Comparison of ENCODE assay signal across 1 cellular context in the genomic region with DNA sequence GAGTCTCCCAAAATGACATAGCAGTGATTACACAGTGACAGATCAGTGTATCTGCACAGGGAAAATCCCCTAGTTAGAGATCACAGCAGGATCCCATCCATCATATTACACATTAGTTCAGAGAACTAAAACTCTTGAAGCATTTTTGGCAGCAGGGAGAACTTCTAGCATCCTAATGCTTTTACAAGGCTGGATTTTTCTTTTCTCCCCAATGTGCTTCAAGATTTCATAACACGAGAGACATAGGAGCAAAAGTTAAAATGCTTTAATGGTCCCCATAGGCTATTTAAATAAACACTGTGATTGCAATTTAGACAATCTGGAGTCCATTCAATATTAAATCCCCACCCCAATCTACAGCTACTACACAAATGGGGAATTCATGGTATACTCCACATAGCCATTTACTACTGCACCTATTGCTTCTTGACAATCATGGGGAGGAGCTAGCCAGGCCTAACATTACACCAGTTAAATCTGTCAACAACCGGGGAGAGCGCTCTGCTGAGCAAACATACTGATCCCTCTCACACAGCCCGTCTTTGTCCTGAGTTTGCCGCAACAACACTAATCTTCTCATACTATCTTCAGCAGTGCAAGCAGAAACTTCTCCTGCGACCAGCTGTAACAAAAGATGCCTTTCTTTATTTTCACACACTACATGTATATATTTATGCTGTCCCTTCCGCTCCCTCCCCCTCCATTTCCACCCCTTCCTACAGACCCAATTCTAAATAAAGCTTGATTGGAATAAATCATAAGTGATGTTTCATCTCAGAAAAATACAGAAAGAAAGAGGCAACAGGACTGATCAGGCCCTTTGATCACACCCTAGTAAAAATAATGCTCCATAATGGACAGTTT.
TF ChIP-seq lines count a peak whose summit lies in the region.

No MANE protein-coding gene starts in this region.

TF ChIP-seq in HepG2, 621 proteins besides CTCF, POLR2A, EP300 and RAD21 (continued from another document and continues in another):
- TF ChIP-seq ZFP82 (CRISPR knock-in tag; IDR thresholded peaks at IDR 0.05; ENCODE audit: borderline replicate concordance): no peak
- TF ChIP-seq ZNF18 (CRISPR knock-in tag; IDR thresholded peaks at IDR 0.05; ENCODE audit: insufficient replicate concordance): no peak
- TF ChIP-seq ZNF572 (CRISPR knock-in tag; IDR thresholded peaks at IDR 0.05): no peak
- TF ChIP-seq MBNL3 (CRISPR knock-in tag; conservative IDR thresholded peaks at IDR 0.05): no peak
- TF ChIP-seq HES4 (CRISPR knock-in tag; IDR thresholded peaks at IDR 0.05; ENCODE audit: borderline replicate concordance): no peak
- TF ChIP-seq ZNF772 (CRISPR knock-in tag; IDR thresholded peaks at IDR 0.05): peak; percentile 71; the same call in 1 of the 2 replicates
- TF ChIP-seq JARID2 (CRISPR knock-in tag; IDR thresholded peaks at IDR 0.05; ENCODE audit: insufficient replicate concordance): no peak
- no peak for TF ChIP-seq ZNF138 (CRISPR knock-in tag; IDR thresholded peaks at IDR 0.05; ENCODE audit: low read depth)
- TF ChIP-seq ZNF788 (CRISPR knock-in tag; IDR thresholded peaks at IDR 0.05; ENCODE audit: borderline replicate concordance): peak; percentile 51; the same call in 1 of the 2 replicates
- peak; percentile 82; the same call in 1 of the 2 replicates for TF ChIP-seq ATF2 (CRISPR knock-in tag; IDR thresholded peaks at IDR 0.05)
- TF ChIP-seq ZMAT5 (CRISPR knock-in tag; IDR thresholded peaks at IDR 0.05; ENCODE audit: borderline replicate concordance, low read depth): no peak
- TF ChIP-seq SRSF1 (optimal IDR thresholded peaks at IDR 0.05; ENCODE audit: low read depth, low read length): no peak
- no peak for TF ChIP-seq ZNF451 (CRISPR knock-in tag; IDR thresholded peaks at IDR 0.05)
- no peak for TF ChIP-seq ZFP91 (CRISPR knock-in tag; IDR thresholded peaks at IDR 0.05; ENCODE audit: borderline replicate concordance)
- TF ChIP-seq HNRNPUL1 (IDR thresholded peaks at IDR 0.05; ENCODE audit: low read depth, low read length): no peak
- TF ChIP-seq ZNF20 (CRISPR knock-in tag; IDR thresholded peaks at IDR 0.05): no peak
- peak; percentile 93; the same call in 1 of the 2 replicates for TF ChIP-seq ZNF609 (CRISPR knock-in tag; IDR thresholded peaks at IDR 0.05; ENCODE audit: borderline replicate concordance)
- no peak for TF ChIP-seq TRIM22 (IDR thresholded peaks at IDR 0.05)
- TF ChIP-seq TGIF2 (CRISPR knock-in tag; IDR thresholded peaks at IDR 0.05): no peak
- no peak for TF ChIP-seq ZNF251 (CRISPR knock-in tag; IDR thresholded peaks at IDR 0.05)
- TF ChIP-seq REL (CRISPR knock-in tag; conservative IDR thresholded peaks at IDR 0.05): no peak
- TF ChIP-seq, protein P1, sequence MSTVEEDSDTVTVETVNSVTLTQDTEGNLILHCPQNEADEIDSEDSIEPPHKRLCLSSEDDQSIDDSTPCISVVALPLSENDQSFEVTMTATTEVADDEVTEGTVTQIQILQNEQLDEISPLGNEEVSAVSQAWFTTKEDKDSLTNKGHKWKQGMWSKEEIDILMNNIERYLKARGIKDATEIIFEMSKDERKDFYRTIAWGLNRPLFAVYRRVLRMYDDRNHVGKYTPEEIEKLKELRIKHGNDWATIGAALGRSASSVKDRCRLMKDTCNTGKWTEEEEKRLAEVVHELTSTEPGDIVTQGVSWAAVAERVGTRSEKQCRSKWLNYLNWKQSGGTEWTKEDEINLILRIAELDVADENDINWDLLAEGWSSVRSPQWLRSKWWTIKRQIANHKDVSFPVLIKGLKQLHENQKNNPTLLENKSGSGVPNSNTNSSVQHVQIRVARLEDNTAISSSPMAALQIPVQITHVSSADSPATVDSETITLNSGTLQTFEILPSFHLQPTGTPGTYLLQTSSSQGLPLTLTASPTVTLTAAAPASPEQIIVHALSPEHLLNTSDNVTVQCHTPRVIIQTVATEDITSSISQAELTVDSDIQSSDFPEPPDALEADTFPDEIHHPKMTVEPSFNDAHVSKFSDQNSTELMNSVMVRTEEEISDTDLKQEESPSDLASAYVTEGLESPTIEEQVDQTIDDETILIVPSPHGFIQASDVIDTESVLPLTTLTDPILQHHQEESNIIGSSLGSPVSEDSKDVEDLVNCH (CRISPR knock-in tag; IDR thresholded peaks at IDR 0.05): no peak
- TF ChIP-seq ZNF121 (CRISPR knock-in tag; IDR thresholded peaks at IDR 0.05): no peak
- TF ChIP-seq, protein P2, sequence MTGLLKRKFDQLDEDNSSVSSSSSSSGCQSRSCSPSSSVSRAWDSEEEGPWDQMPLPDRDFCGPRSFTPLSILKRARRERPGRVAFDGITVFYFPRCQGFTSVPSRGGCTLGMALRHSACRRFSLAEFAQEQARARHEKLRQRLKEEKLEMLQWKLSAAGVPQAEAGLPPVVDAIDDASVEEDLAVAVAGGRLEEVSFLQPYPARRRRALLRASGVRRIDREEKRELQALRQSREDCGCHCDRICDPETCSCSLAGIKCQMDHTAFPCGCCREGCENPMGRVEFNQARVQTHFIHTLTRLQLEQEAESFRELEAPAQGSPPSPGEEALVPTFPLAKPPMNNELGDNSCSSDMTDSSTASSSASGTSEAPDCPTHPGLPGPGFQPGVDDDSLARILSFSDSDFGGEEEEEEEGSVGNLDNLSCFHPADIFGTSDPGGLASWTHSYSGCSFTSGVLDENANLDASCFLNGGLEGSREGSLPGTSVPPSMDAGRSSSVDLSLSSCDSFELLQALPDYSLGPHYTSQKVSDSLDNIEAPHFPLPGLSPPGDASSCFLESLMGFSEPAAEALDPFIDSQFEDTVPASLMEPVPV (CRISPR knock-in tag; IDR thresholded peaks at IDR 0.05): peak; percentile 88
- no peak for TF ChIP-seq YY1 (IDR thresholded peaks at IDR 0.05; ENCODE audit: insufficient read depth, insufficient replicate concordance, low read depth, low read length)
- TF ChIP-seq, protein P3, sequence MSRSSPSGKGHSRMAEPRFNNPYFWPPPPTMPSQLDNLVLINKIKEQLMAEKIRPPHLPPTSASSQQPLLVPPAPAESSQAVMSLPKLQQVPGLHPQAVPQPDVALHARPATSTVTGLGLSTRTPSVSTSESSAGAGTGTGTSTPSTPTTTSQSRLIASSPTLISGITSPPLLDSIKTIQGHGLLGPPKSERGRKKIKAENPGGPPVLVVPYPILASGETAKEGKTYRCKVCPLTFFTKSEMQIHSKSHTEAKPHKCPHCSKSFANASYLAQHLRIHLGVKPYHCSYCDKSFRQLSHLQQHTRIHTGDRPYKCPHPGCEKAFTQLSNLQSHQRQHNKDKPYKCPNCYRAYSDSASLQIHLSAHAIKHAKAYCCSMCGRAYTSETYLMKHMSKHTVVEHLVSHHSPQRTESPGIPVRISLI (CRISPR knock-in tag; IDR thresholded peaks at IDR 0.05; ENCODE audit: borderline replicate concordance): peak; percentile 31; the same call in 1 of the 2 replicates
- TF ChIP-seq, protein P4, sequence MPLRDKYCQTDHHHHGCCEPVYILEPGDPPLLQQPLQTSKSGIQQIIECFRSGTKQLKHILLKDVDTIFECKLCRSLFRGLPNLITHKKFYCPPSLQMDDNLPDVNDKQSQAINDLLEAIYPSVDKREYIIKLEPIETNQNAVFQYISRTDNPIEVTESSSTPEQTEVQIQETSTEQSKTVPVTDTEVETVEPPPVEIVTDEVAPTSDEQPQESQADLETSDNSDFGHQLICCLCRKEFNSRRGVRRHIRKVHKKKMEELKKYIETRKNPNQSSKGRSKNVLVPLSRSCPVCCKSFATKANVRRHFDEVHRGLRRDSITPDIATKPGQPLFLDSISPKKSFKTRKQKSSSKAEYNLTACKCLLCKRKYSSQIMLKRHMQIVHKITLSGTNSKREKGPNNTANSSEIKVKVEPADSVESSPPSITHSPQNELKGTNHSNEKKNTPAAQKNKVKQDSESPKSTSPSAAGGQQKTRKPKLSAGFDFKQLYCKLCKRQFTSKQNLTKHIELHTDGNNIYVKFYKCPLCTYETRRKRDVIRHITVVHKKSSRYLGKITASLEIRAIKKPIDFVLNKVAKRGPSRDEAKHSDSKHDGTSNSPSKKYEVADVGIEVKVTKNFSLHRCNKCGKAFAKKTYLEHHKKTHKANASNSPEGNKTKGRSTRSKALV (CRISPR knock-in tag; IDR thresholded peaks at IDR 0.05): no peak
- no peak for TF ChIP-seq ZNF260 (CRISPR knock-in tag; IDR thresholded peaks at IDR 0.05; ENCODE audit: borderline replicate concordance, low read depth)
- no peak for TF ChIP-seq ZNF589 (CRISPR knock-in tag; conservative IDR thresholded peaks at IDR 0.05)
